In genomic region chr12:32478858-32479257, GRCh38 we compare ENCODE assay signal across 18 cellular contexts.
DNase-seq lines count a peak whose midpoint lies in the region; FAIRE-seq and TF ChIP-seq lines count a peak whose summit lies in the region.
"Had no signal": no experiment of that assay in that cellular context is flagged by ENCODE, and none has a peak within 500 bp of the region (broad histone marks: within the 10 kb centered on the region; RNA-seq: fewer than 3 reads in every experiment).

No MANE protein-coding gene starts in this region.

- peak; percentile 34 for DNase-seq in NCI-H1694 treated with DMSO at 0.1 percent for 48 hours (lab: John Stamatoyannopoulos, UW)
- no peak for DNase-seq in NCI-H1694 (lab: John Stamatoyannopoulos, UW)
- peak; percentile 38 for DNase-seq in HT-29 (ENCODE audit: low spot score)
- no peak for DNase-seq in type B pancreatic cell (ENCODE audit: extremely low spot score, unreplicated experiment)
- no peak for DNase-seq in mesothelial cell of epicardium (ENCODE audit: low spot score in 2 of 2, unreplicated experiment in 2 of 2)
- no peak for DNase-seq in EL
- no peak for DNase-seq in midbrain (lab: John Stamatoyannopoulos, UW)
- DNase-seq: activated CD4-positive, CD25-positive, alpha-beta regulatory T cell treated with anti-CD3 and anti-CD28 coated beads, Interleukin-2, amount 50 U/mL, for 72 hours; activated naive CD4-positive, alpha-beta T cell treated with anti-CD3 and anti-CD28 coated beads for 36 hours; CD4-positive, CD25-positive, alpha-beta regulatory T cell; dorsolateral prefrontal cortex; heart left ventricle; islet precursor cell; NCI-H2029 treated with DMSO at 0.1 percent for 48 hours; ovary; Right ventricle myocardium superior; T-helper 2 cell had no signal

- peak overlapping the region; percentile 57 for H3K27ac Mint-ChIP-seq in type B pancreatic cell
- H3K27ac Mint-ChIP-seq in mesothelial cell of epicardium = no peak overlapping the region
- H3K27ac Mint-ChIP-seq: activated naive CD4-positive, alpha-beta T cell treated with anti-CD3 and anti-CD28 coated beads for 36 hours; CD4-positive, CD25-positive, alpha-beta regulatory T cell had no signal

- H3K36me3 Mint-ChIP-seq in type B pancreatic cell (peaks cover 12% of the 10 kb centered on the region), mesothelial cell of epicardium (peaks cover 6% of the 10 kb centered on the region)
- H3K36me3 Mint-ChIP-seq: CD4-positive, CD25-positive, alpha-beta regulatory T cell had no signal

- H3K27me3 Mint-ChIP-seq in type B pancreatic cell (no peaks in the 10 kb centered on the region), mesothelial cell of epicardium (ENCODE audit: low read depth) (no peaks in the 10 kb centered on the region)
- H3K27me3 Mint-ChIP-seq: CD4-positive, CD25-positive, alpha-beta regulatory T cell had no signal

- H3K4me1 Mint-ChIP-seq in type B pancreatic cell (ENCODE audit: unreplicated experiment) = peaks cover 14% of the 10 kb centered on the region
- peaks cover 19% of the 10 kb centered on the region for H3K4me1 Mint-ChIP-seq in mesothelial cell of epicardium

- peak; percentile 83 for FAIRE-seq in islet of Langerhans (lab: Jason Lieb, UNC)

- H3K9me3 Mint-ChIP-seq in type B pancreatic cell (no peaks in the 10 kb centered on the region), mesothelial cell of epicardium (no peaks in the 10 kb centered on the region)
- H3K9me3 Mint-ChIP-seq: activated naive CD4-positive, alpha-beta T cell treated with anti-CD3 and anti-CD28 coated beads for 36 hours; CD4-positive, CD25-positive, alpha-beta regulatory T cell had no signal

- H3K4me3 Mint-ChIP-seq in type B pancreatic cell (no peak overlapping the region), mesothelial cell of epicardium (no peak overlapping the region)
- H3K4me3 Mint-ChIP-seq: activated naive CD4-positive, alpha-beta T cell treated with anti-CD3 and anti-CD28 coated beads for 36 hours; CD4-positive, CD25-positive, alpha-beta regulatory T cell had no signal

- no peak for TF ChIP-seq CTCF in type B pancreatic cell (conservative IDR thresholded peaks at IDR 0.05)
- TF ChIP-seq CTCF in mesothelial cell of epicardium (IDR thresholded peaks at IDR 0.05; ENCODE audit: unreplicated experiment) = no peak

Comparison
In these comparisons a context has a peak if more than half of its experiments do, and no peak if none do; other contexts are left out.
1. DNase-seq: peak in NCI-H1694 treated with DMSO at 0.1 percent for 48 hours (single experiment) and HT-29 (single experiment); none in NCI-H1694 (single experiment), type B pancreatic cell (single experiment), mesothelial cell of epicardium (0 of 2), EL (single experiment) and midbrain (single experiment).